Comparison of ENCODE assay signal across 1 cellular context in genomic region chr1:40342381-40342717, GRCh38.
A peak's percentile ranks its signal among the peaks of the same experiment; 100 is the strongest.
TF ChIP-seq lines count a peak whose summit lies in the region.

No MANE protein-coding gene starts in this region.

TF ChIP-seq in HepG2, 621 proteins besides CTCF, POLR2A, EP300 and RAD21:
- TF ChIP-seq RNF219 (CRISPR knock-in tag; IDR thresholded peaks at IDR 0.05) (0 out of 2 replicates have a peak, but pooled peaks have one; percentile 43), ERF (CRISPR knock-in tag; IDR thresholded peaks at IDR 0.05) (0 out of 2 replicates have a peak, but pooled peaks have one; percentile 19)
